In genomic region chr2:25341753-25342371, GRCh38 we compare ENCODE assay signal across 8 cellular contexts. TPM values are rescaled to one million over a fixed set of nuclear protein-coding genes. Genes with fewer than 3 reads are reported as not detected.
A peak's percentile ranks its signal among the peaks of the same experiment; 100 is the strongest.
DNase-seq lines count a peak whose midpoint lies in the region; ATAC-seq and TF ChIP-seq lines count a peak whose summit lies in the region.

Gene DNMT3A, minus strand, starts transcription at chr2:25341925. Its CDS starts 27,941 bp downstream, at chr2:25313984.

- no peaks in the 10 kb centered on the region for H3K27me3 Mint-ChIP-seq in mesothelial cell of epicardium (ENCODE audit: low read depth)
- H3K27me3 Mint-ChIP-seq in stimulated activated naive B cell treated with anti-CD40 and anti-IgM and Interleukin-4, amounts not matched to agents 10 μg/mL and 1 μg/mL and 100 μg/mL, for 72 hours = peaks cover 3 to 5% of the 10 kb centered on the region in 2 donors

- peaks cover 7% of the 10 kb centered on the region for H3K36me3 Mint-ChIP-seq in mesothelial cell of epicardium
- peaks cover 0 to 6% of the 10 kb centered on the region in 2 donors for H3K36me3 Mint-ChIP-seq in stimulated activated naive B cell treated with anti-CD40 and anti-IgM and Interleukin-4, amounts not matched to agents 10 μg/mL and 1 μg/mL and 100 μg/mL, for 72 hours

- H3K9me3 Mint-ChIP-seq in mesothelial cell of epicardium = no peaks in the 10 kb centered on the region
- no peaks in the 10 kb centered on the region for H3K9me3 Mint-ChIP-seq in stimulated activated naive B cell treated with anti-CD40 and anti-IgM and Interleukin-4, amounts not matched to agents 10 μg/mL and 1 μg/mL and 100 μg/mL, for 72 hours

- peak; percentile 33 for ATAC-seq in GM18868 (IDR thresholded peaks at IDR 0.05; ENCODE audit: unreplicated experiment)
- peak; percentile 26 for ATAC-seq in HG03097 (IDR thresholded peaks at IDR 0.05; ENCODE audit: low FRiP score, unreplicated experiment)
- peak; percentile 45 to 57 for ATAC-seq in stimulated activated naive B cell treated with anti-CD40 and anti-IgM and Interleukin-4, amounts not matched to agents 10 μg/mL and 1 μg/mL and 100 μg/mL, for 72 hours (replicated peaks)

- H3K4me3 ChIP-seq in epithelial cell of esophagus (ENCODE audit: low read length) = peak within 1 kb of the TSS; percentile 48

- peaks cover 24% of the 10 kb centered on the region for H3K4me1 Mint-ChIP-seq in mesothelial cell of epicardium
- H3K4me1 Mint-ChIP-seq in stimulated activated naive B cell treated with anti-CD40 and anti-IgM and Interleukin-4, amounts not matched to agents 10 μg/mL and 1 μg/mL and 100 μg/mL, for 72 hours = peaks cover 16 to 34% of the 10 kb centered on the region in 2 donors

- no peak for TF ChIP-seq CTCF in epithelial cell of esophagus (IDR thresholded peaks at IDR 0.05; ENCODE audit: insufficient read depth, low read depth, low read length, missing control alignments)
- TF ChIP-seq CTCF in mesothelial cell of epicardium (IDR thresholded peaks at IDR 0.05; ENCODE audit: unreplicated experiment) = no peak

- DNase-seq in AG08396 (ENCODE audit: low spot score) = peak; percentile 87
- peak; percentile 38 for DNase-seq in NCI-H526 treated with DMSO at 0.1 percent for 48 hours (lab: John Stamatoyannopoulos, UW)
- peak; percentile 47 for DNase-seq in activated T-cell treated with anti-CD3 and anti-CD28 coated beads for 24 hours (ENCODE audit: low read depth)
- DNase-seq in epithelial cell of esophagus (ENCODE audit: low read depth) = peak; percentile 62
- peak; percentile 63 to 68 for DNase-seq in mesothelial cell of epicardium (ENCODE audit: low spot score in 2 of 2, unreplicated experiment in 2 of 2)
- no peak for DNase-seq in stimulated activated naive B cell treated with anti-CD40 and anti-IgM and Interleukin-4, amounts not matched to agents 10 μg/mL and 1 μg/mL and 100 μg/mL, for 72 hours

- no peak within 1 kb of the TSS for H3K27ac Mint-ChIP-seq in mesothelial cell of epicardium
- peak within 1 kb of the TSS; percentile 95 for H3K27ac Mint-ChIP-seq in stimulated activated naive B cell treated with anti-CD40 and anti-IgM and Interleukin-4, amounts not matched to agents 10 μg/mL and 1 μg/mL and 100 μg/mL, for 72 hours

- peak within 1 kb of the TSS; percentile 72 for H3K4me3 Mint-ChIP-seq in mesothelial cell of epicardium
- H3K4me3 Mint-ChIP-seq in stimulated activated naive B cell treated with anti-CD40 and anti-IgM and Interleukin-4, amounts not matched to agents 10 μg/mL and 1 μg/mL and 100 μg/mL, for 72 hours = peak within 1 kb of the TSS; percentile 89 to 91

RNA-seq across cellular contexts. Expression of gene DNMT3A, which starts in this region (rescaled TPM):
- 210 to 219 TPM (median 215 TPM) in 3 replicates for total RNA-seq in mesothelial cell of epicardium
